8 cellular contexts compared by ENCODE assay signal in the genomic region with DNA sequence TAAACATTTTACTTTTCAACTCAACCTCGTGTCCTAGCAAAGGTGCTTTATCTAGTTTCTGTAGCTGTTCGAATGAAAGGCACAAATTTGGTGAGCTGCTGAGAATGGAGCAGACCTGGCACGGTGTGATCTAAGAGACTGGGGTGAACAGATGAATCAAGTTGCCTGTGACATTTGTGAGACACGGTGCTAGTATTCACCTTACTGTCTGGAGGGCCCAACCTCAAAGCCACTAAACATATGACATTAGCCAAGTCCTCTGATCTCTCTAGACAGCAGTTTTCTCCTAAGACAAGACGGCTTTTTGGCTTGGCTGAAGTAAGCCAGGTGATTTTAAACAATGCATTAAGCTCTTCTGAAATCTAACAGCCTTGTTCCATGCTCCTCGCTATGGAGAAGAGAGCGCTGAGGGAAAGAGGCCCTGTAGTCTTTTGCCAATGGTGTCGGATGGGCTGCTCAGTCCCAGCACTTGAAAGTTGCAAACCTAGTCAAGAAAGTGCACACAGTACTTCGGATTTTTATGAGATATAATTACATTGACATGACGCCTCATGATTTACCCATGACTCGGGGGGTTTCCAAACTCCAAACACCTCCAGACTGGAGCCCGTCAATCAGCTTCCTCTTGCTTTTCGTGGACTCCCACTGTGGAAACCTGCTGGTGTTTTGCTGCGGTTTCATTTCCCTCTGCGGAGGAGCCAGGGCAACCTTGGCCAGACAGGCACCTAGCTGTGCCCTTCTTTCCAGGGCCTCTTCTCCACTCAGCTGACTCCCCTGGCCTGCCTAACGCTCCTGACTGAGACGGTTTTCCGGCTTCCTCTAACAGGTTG. TPM values are rescaled to one million over a fixed set of nuclear protein-coding genes. Genes with fewer than 3 reads are reported as not detected.
A peak's percentile ranks its signal among the peaks of the same experiment; 100 is the strongest.
DNase-seq lines count a peak whose midpoint lies in the region; ATAC-seq lines count a peak whose summit lies in the region.

No MANE protein-coding gene starts in this region.

- H3K27ac Mint-ChIP-seq in activated naive CD4-positive, alpha-beta T cell treated with anti-CD3 and anti-CD28 coated beads, Interleukin-2, amount 10 ng/mL, durations not matched to agents 7 days and 5 days: peak overlapping the region; percentile 87

- peak; percentile 26 to 44 for ATAC-seq in activated CD4-positive, CD25-positive, alpha-beta regulatory T cell treated with anti-CD3 and anti-CD28 coated beads, Interleukin-2, amount 50 U/mL, for 24 hours
- ATAC-seq in HG02588 (IDR thresholded peaks at IDR 0.05; ENCODE audit: unreplicated experiment): no peak

- peak overlapping the region; percentile 25; the same call in 1 of the 2 replicates for H3K27ac ChIP-seq in HUES64 (ENCODE audit: low read depth, low read length)
- no peak overlapping the region for H3K27ac ChIP-seq in iPS-18a (ENCODE audit: low read length)

- H3K9me3 ChIP-seq in HUES64 (ENCODE audit: insufficient read depth, low read depth, low read length) (no peaks in the 10 kb centered on the region), iPS-18a (ENCODE audit: control insufficient read depth, low read depth, low read length) (no peaks in the 10 kb centered on the region)

- CTCF ChIA-PET in activated naive CD4-positive, alpha-beta T cell treated with anti-CD3 and anti-CD28 coated beads, Interleukin-2, amount 10 ng/mL, durations not matched to agents 7 days and 5 days (lab: Charles Lee): interaction anchor here (0.7 to 3.6 kb wide), 9 partner anchors 11 to 289 kb away, joined by 3 to 23 read pairs (median 5); no protein-coding TSS in a partner anchor

- peaks cover 6% of the 10 kb centered on the region; the same call in 1 of the 2 replicates for H3K4me1 ChIP-seq in HUES64 (ENCODE audit: insufficient read depth, low read length)
- peaks cover 6% of the 10 kb centered on the region for H3K4me1 ChIP-seq in iPS-18a (ENCODE audit: control insufficient read depth, low read depth, low read length)

- H3K9me3 Mint-ChIP-seq in activated naive CD4-positive, alpha-beta T cell treated with anti-CD3 and anti-CD28 coated beads, Interleukin-2, amount 10 ng/mL, durations not matched to agents 7 days and 5 days: no peaks in the 10 kb centered on the region

- H3K4me1 Mint-ChIP-seq in activated naive CD4-positive, alpha-beta T cell treated with anti-CD3 and anti-CD28 coated beads, Interleukin-2, amount 10 ng/mL, durations not matched to agents 7 days and 5 days: peaks cover 36% of the 10 kb centered on the region

- WGBS in HUES64: 64% methylated on average over 18 of the region's 18 CpGs

- H3K27me3 ChIP-seq in HUES64 (ENCODE audit: insufficient read depth, low read length): peaks cover 7% of the 10 kb centered on the region; the same call in 1 of the 2 replicates
- peaks cover 6% of the 10 kb centered on the region for H3K27me3 ChIP-seq in iPS-18a (ENCODE audit: control insufficient read depth, insufficient read depth, low read length)

- H3K9ac ChIP-seq in HUES64 (ENCODE audit: low read depth, low read length): peak overlapping the region; percentile 47
- H3K9ac ChIP-seq in iPS-18a (ENCODE audit: low read length): peak overlapping the region; percentile 12

- no peaks in the 10 kb centered on the region for H3K27me3 Mint-ChIP-seq in activated naive CD4-positive, alpha-beta T cell treated with anti-CD3 and anti-CD28 coated beads, Interleukin-2, amount 10 ng/mL, durations not matched to agents 7 days and 5 days

- no peak for DNase-seq in activated CD4-positive, CD25-positive, alpha-beta regulatory T cell (lab: John Stamatoyannopoulos, UW)
- peak; percentile 57 for DNase-seq in activated naive CD4-positive, alpha-beta T cell treated with anti-CD3 and anti-CD28 coated beads, Interleukin-2, amount 10 ng/mL, durations not matched to agents 7 days and 5 days
- DNase-seq in stimulated activated CD4-positive, alpha-beta T cell treated with anti-CD3 and anti-CD28 coated beads, Interleukin-2, amount 100 ng/mL, for 4 hours (ENCODE audit: low read depth): peak; percentile 13
- no peak for DNase-seq in GM19238 (ENCODE audit: insufficient read length, low spot score)

- H3K36me3 Mint-ChIP-seq in activated naive CD4-positive, alpha-beta T cell treated with anti-CD3 and anti-CD28 coated beads, Interleukin-2, amount 10 ng/mL, durations not matched to agents 7 days and 5 days: peaks cover 11% of the 10 kb centered on the region

- peak overlapping the region; percentile 73 for H3K4me3 ChIP-seq in HUES64 (ENCODE audit: low read length)
- H3K4me3 ChIP-seq in iPS-18a (ENCODE audit: low read length): peak overlapping the region; percentile 67

- peak overlapping the region; percentile 91 for H3K4me3 Mint-ChIP-seq in activated naive CD4-positive, alpha-beta T cell treated with anti-CD3 and anti-CD28 coated beads, Interleukin-2, amount 10 ng/mL, durations not matched to agents 7 days and 5 days

- 0 out of 2 replicates have a peak, but pooled peaks cover 2% of the 10 kb centered on the region for H3K36me3 ChIP-seq in HUES64 (ENCODE audit: insufficient read depth, low read length)
- H3K36me3 ChIP-seq in iPS-18a (ENCODE audit: control insufficient read depth, low read depth, low read length): no peaks in the 10 kb centered on the region

RNA-seq across cellular contexts. Expression of gene TOR3A, which starts 0.8 kb away (rescaled TPM):
- polyA plus RNA-seq in HUES64 (2013, experiment 1 of 2): 14.2 TPM
- polyA plus RNA-seq in HUES64 (2013, experiment 2 of 2): 13.9 TPM

RNA-seq across cellular contexts. Expression of gene FAM20B, which starts 55.4 kb away (rescaled TPM):
- polyA plus RNA-seq in HUES64 (2013, experiment 1 of 2): 20.0 TPM
- 24.5 TPM for polyA plus RNA-seq in HUES64 (2013, experiment 2 of 2)

Comparison
In these comparisons a context has a peak if more than half of its experiments do, and no peak if none do; other contexts are left out.
1. DNase-seq: peak in activated naive CD4-positive, alpha-beta T cell treated with anti-CD3 and anti-CD28 coated beads, Interleukin-2, amount 10 ng/mL, durations not matched to agents 7 days and 5 days (single experiment) and stimulated activated CD4-positive, alpha-beta T cell treated with anti-CD3 and anti-CD28 coated beads, Interleukin-2, amount 100 ng/mL, for 4 hours (single experiment); none in activated CD4-positive, CD25-positive, alpha-beta regulatory T cell (0 of 4) and GM19238 (single experiment).